1 cellular context compared by ENCODE assay signal in the genomic region with DNA sequence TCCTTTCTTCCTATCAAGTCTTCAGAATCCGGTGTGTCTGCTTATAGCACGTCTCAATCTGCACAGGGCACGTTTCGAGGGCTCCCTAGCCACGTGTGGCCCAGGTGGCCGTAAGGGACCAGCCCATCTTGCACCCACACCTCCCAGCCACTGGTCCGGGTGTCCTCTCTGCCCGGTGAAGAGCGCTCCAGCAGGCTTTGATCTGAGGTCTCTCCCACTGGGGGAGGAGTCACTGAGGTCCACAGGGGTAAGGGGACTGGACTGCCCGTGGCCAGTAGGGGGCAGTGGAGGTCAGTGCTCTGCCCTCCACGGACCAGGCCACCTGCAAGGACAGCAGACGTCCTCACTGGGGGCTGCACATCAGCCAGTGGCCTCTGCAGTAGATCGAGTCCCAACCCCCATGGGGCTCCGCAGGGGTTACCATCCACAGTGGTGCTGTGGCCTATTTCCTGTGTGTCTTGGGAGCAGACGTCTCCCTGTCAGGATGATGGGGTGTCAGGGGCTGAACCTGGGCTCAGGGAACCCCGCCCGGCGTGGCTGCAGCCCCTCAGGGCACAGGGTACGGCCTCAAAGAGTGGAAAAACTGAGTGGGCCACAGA.
TF ChIP-seq lines count a peak whose summit lies in the region.

No MANE protein-coding gene starts in this region.

TF ChIP-seq in HepG2, 621 proteins besides CTCF, POLR2A, EP300 and RAD21 (continued from another document and continues in another):
- TF ChIP-seq HES4 (CRISPR knock-in tag; IDR thresholded peaks at IDR 0.05; ENCODE audit: borderline replicate concordance) (peak; percentile 65; the same call in 1 of the 2 replicates), THAP11 (CRISPR knock-in tag; IDR thresholded peaks at IDR 0.05) (no peak), ZFP62 (CRISPR knock-in tag; IDR thresholded peaks at IDR 0.05) (no peak), ISX (CRISPR knock-in tag; conservative IDR thresholded peaks at IDR 0.05) (no peak), PCBP1 (IDR thresholded peaks at IDR 0.05; ENCODE audit: borderline replicate concordance, low read depth, low read length) (no peak), ZNF335 (CRISPR knock-in tag; IDR thresholded peaks at IDR 0.05) (no peak), ZNF772 (CRISPR knock-in tag; IDR thresholded peaks at IDR 0.05) (0 out of 2 replicates have a peak, but pooled peaks have one; percentile 45), SAP130 (CRISPR knock-in tag; IDR thresholded peaks at IDR 0.05; ENCODE audit: low read depth) (peak; percentile 54; the same call in 1 of the 2 replicates), ZNF280B (CRISPR knock-in tag; IDR thresholded peaks at IDR 0.05; ENCODE audit: borderline replicate concordance) (no peak), MTA1 (CRISPR knock-in tag; IDR thresholded peaks at IDR 0.05; ENCODE audit: borderline replicate concordance) (peak; percentile 79; the same call in 1 of the 2 replicates), YY1 (IDR thresholded peaks at IDR 0.05; ENCODE audit: insufficient read depth, insufficient replicate concordance, low read depth, low read length) (no peak), JARID2 (CRISPR knock-in tag; IDR thresholded peaks at IDR 0.05; ENCODE audit: insufficient replicate concordance) (no peak), SMAD9 (CRISPR knock-in tag; IDR thresholded peaks at IDR 0.05) (no peak), TBL1XR1 (IDR thresholded peaks at IDR 0.05; ENCODE audit: borderline replicate concordance, low read length, partially characterized antibody) (no peak), ZNF710 (CRISPR knock-in tag; IDR thresholded peaks at IDR 0.05; ENCODE audit: borderline replicate concordance) (peak; percentile 44; the same call in 1 of the 2 replicates), SALL1 (CRISPR knock-in tag; IDR thresholded peaks at IDR 0.05) (peak; percentile 71), ZNF20 (CRISPR knock-in tag; IDR thresholded peaks at IDR 0.05) (no peak), HNRNPL (IDR thresholded peaks at IDR 0.05; ENCODE audit: low read depth, low read length) (0 out of 2 replicates have a peak, but pooled peaks have one; percentile 41), SRY (CRISPR knock-in tag; IDR thresholded peaks at IDR 0.05) (no peak), ZMYM2 (CRISPR knock-in tag; IDR thresholded peaks at IDR 0.05) (0 out of 2 replicates have a peak, but pooled peaks have one; percentile 30), NCOA2 (CRISPR knock-in tag; IDR thresholded peaks at IDR 0.05) (no peak), ZNF589 (CRISPR knock-in tag; conservative IDR thresholded peaks at IDR 0.05) (no peak), ZNF282 (IDR thresholded peaks at IDR 0.05; ENCODE audit: partially characterized antibody) (no peak), SP4 (CRISPR knock-in tag; IDR thresholded peaks at IDR 0.05) (no peak), TBX3 (IDR thresholded peaks at IDR 0.05; ENCODE audit: borderline replicate concordance) (no peak), ZNF205 (CRISPR knock-in tag; IDR thresholded peaks at IDR 0.05) (peak; percentile 33; the same call in 1 of the 2 replicates), ZNF800 (CRISPR knock-in tag; IDR thresholded peaks at IDR 0.05) (no peak), YEATS4 (CRISPR knock-in tag; IDR thresholded peaks at IDR 0.05; ENCODE audit: borderline replicate concordance) (no peak), SMARCC2 (IDR thresholded peaks at IDR 0.05) (no peak), SPEN (CRISPR knock-in tag; IDR thresholded peaks at IDR 0.05; ENCODE audit: low read depth) (peak; percentile 31; the same call in 1 of the 2 replicates), ZNF501 (CRISPR knock-in tag; IDR thresholded peaks at IDR 0.05) (peak; percentile 21; the same call in 1 of the 2 replicates), IKZF5 (CRISPR knock-in tag; IDR thresholded peaks at IDR 0.05) (0 out of 2 replicates have a peak, but pooled peaks have one; percentile 28)
- TF ChIP-seq, protein P1, sequence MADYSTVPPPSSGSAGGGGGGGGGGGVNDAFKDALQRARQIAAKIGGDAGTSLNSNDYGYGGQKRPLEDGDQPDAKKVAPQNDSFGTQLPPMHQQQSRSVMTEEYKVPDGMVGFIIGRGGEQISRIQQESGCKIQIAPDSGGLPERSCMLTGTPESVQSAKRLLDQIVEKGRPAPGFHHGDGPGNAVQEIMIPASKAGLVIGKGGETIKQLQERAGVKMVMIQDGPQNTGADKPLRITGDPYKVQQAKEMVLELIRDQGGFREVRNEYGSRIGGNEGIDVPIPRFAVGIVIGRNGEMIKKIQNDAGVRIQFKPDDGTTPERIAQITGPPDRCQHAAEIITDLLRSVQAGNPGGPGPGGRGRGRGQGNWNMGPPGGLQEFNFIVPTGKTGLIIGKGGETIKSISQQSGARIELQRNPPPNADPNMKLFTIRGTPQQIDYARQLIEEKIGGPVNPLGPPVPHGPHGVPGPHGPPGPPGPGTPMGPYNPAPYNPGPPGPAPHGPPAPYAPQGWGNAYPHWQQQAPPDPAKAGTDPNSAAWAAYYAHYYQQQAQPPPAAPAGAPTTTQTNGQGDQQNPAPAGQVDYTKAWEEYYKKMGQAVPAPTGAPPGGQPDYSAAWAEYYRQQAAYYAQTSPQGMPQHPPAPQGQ (CRISPR knock-in tag; IDR thresholded peaks at IDR 0.05; ENCODE audit: borderline replicate concordance) = no peak
- TF ChIP-seq, protein P2, sequence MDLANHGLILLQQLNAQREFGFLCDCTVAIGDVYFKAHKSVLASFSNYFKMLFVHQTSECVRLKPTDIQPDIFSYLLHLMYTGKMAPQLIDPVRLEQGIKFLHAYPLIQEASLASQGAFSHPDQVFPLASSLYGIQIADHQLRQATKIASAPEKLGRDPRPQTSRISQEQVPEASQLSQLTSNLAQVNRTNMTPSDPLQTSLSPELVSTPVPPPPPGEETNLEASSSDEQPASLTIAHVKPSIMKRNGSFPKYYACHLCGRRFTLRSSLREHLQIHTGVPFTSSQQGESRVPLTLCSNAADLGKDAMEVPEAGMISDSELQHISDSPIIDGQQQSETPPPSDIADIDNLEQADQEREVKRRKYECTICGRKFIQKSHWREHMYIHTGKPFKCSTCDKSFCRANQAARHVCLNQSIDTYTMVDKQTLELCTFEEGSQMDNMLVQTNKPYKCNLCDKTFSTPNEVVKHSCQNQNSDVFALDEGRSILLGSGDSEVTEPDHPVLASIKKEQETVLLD (CRISPR knock-in tag; IDR thresholded peaks at IDR 0.05; ENCODE audit: low read depth) = no peak
- TF ChIP-seq, protein P3, sequence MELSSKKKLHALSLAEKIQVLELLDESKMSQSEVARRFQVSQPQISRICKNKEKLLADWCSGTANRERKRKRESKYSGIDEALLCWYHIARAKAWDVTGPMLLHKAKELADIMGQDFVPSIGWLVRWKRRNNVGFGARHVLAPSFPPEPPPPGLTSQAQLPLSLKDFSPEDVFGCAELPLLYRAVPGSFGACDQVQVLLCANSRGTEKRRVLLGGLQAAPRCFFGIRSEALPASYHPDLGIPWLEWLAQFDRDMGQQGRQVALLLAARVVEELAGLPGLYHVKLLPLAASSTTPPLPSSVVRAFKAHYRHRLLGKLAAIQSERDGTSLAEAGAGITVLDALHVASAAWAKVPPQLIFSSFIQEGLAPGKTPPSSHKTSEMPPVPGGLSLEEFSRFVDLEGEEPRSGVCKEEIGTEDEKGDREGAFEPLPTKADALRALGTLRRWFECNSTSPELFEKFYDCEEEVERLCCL (CRISPR knock-in tag; IDR thresholded peaks at IDR 0.05; ENCODE audit: borderline replicate concordance) = no peak
- TF ChIP-seq, protein P4, sequence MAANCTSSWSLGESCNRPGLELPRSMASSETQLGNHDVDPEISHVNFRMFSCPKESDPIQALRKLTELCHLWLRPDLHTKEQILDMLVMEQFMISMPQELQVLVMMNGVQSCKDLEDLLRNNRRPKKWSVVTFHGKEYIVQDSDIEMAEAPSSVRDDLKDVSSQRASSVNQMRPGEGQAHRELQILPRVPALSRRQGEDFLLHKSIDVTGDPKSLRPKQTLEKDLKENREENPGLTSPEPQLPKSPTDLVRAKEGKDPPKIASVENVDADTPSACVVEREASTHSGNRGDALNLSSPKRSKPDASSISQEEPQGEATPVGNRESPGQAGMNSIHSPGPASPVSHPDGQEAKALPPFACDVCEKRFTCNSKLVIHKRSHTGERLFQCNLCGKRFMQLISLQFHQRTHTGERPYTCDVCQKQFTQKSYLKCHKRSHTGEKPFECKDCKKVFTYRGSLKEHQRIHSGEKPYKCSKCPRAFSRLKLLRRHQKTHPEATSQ (CRISPR knock-in tag; IDR thresholded peaks at IDR 0.05; ENCODE audit: borderline replicate concordance) = no peak
- TF ChIP-seq, protein P5, sequence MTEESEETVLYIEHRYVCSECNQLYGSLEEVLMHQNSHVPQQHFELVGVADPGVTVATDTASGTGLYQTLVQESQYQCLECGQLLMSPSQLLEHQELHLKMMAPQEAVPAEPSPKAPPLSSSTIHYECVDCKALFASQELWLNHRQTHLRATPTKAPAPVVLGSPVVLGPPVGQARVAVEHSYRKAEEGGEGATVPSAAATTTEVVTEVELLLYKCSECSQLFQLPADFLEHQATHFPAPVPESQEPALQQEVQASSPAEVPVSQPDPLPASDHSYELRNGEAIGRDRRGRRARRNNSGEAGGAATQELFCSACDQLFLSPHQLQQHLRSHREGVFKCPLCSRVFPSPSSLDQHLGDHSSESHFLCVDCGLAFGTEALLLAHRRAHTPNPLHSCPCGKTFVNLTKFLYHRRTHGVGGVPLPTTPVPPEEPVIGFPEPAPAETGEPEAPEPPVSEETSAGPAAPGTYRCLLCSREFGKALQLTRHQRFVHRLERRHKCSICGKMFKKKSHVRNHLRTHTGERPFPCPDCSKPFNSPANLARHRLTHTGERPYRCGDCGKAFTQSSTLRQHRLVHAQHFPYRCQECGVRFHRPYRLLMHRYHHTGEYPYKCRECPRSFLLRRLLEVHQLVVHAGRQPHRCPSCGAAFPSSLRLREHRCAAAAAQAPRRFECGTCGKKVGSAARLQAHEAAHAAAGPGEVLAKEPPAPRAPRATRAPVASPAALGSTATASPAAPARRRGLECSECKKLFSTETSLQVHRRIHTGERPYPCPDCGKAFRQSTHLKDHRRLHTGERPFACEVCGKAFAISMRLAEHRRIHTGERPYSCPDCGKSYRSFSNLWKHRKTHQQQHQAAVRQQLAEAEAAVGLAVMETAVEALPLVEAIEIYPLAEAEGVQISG (CRISPR knock-in tag; IDR thresholded peaks at IDR 0.05) = 0 out of 2 replicates have a peak, but pooled peaks have one; percentile 37
- TF ChIP-seq, protein P6, sequence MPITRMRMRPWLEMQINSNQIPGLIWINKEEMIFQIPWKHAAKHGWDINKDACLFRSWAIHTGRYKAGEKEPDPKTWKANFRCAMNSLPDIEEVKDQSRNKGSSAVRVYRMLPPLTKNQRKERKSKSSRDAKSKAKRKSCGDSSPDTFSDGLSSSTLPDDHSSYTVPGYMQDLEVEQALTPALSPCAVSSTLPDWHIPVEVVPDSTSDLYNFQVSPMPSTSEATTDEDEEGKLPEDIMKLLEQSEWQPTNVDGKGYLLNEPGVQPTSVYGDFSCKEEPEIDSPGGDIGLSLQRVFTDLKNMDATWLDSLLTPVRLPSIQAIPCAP (CRISPR knock-in tag; IDR thresholded peaks at IDR 0.05; ENCODE audit: low read depth) = no peak
- TF ChIP-seq, protein P7, sequence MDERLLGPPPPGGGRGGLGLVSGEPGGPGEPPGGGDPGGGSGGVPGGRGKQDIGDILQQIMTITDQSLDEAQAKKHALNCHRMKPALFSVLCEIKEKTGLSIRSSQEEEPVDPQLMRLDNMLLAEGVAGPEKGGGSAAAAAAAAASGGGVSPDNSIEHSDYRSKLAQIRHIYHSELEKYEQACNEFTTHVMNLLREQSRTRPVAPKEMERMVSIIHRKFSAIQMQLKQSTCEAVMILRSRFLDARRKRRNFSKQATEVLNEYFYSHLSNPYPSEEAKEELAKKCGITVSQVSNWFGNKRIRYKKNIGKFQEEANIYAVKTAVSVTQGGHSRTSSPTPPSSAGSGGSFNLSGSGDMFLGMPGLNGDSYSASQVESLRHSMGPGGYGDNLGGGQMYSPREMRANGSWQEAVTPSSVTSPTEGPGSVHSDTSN (CRISPR knock-in tag; IDR thresholded peaks at IDR 0.05) = no peak
